32 cellular contexts compared by ENCODE assay signal in genomic region chr9:98406469-98406868, GRCh38.
"Had no signal": no experiment of that assay in that cellular context is flagged by ENCODE, and none has a peak within 500 bp of the region (broad histone marks: within the 10 kb centered on the region; RNA-seq: fewer than 3 reads in every experiment).

No MANE protein-coding gene starts in this region.

- H3K4me1 ChIP-seq: ascending aorta had no signal

- H3K27me3 ChIP-seq: ascending aorta, cardiac muscle cell had no signal

- ATAC-seq: activated CD8-positive, alpha-beta T cell treated with anti-CD3 and anti-CD28 coated beads for 36 hours; activated T-cell treated with anti-CD3 and anti-CD28 coated beads, Interleukin-2, amount 50 U/mL, for 72 hours; activated T-helper 17 cell treated with anti-CD3 and anti-CD28 coated beads, Interleukin-2, amount 50 U/mL, for 72 hours; Panc1 had no signal

- H3K9me3 Mint-ChIP-seq: activated CD4-positive, alpha-beta T cell treated with anti-CD3 and anti-CD28 coated beads, Interleukin-2, amount 10 ng/mL, durations not matched to agents 24 days and 14 days; activated CD8-positive, alpha-beta T cell treated with anti-CD3 and anti-CD28 coated beads for 36 hours; activated naive CD4-positive, alpha-beta T cell treated with anti-CD3 and anti-CD28 coated beads, Interleukin-2, amount 50 U/mL, for 24 hours; activated naive CD8-positive, alpha-beta T cell treated with anti-CD3 and anti-CD28 coated beads, Interleukin-2, amount 10 ng/mL, durations not matched to agents 7 days and 5 days; activated T-cell treated with anti-CD3 and anti-CD28 coated beads, Interleukin-2, amount 50 U/mL, for 72 hours; activated T-helper 17 cell treated with anti-CD3 and anti-CD28 coated beads, Interleukin-2, amount 50 U/mL, for 72 hours had no signal

- H3K4me3 Mint-ChIP-seq: activated CD4-positive, alpha-beta T cell treated with anti-CD3 and anti-CD28 coated beads, Interleukin-2, amount 10 ng/mL, durations not matched to agents 24 days and 14 days; activated CD8-positive, alpha-beta T cell treated with anti-CD3 and anti-CD28 coated beads for 36 hours; activated naive CD4-positive, alpha-beta T cell treated with anti-CD3 and anti-CD28 coated beads, Interleukin-2, amount 50 U/mL, for 24 hours; activated naive CD8-positive, alpha-beta T cell treated with anti-CD3 and anti-CD28 coated beads, Interleukin-2, amount 10 ng/mL, durations not matched to agents 7 days and 5 days; activated T-cell treated with anti-CD3 and anti-CD28 coated beads, Interleukin-2, amount 50 U/mL, for 72 hours; activated T-helper 17 cell treated with anti-CD3 and anti-CD28 coated beads, Interleukin-2, amount 50 U/mL, for 72 hours had no signal

- H3K27ac ChIP-seq: ascending aorta, cardiac muscle cell, KMS-11, SJCRH30, SK-N-MC, WERI-Rb-1 had no signal

- H3K4me3 ChIP-seq: ascending aorta, cardiac muscle cell, SJCRH30, SK-N-MC had no signal

- H3K9me3 ChIP-seq: ascending aorta, SJCRH30 had no signal

- H3K9ac ChIP-seq: KMS-11 had no signal

- H3K27me3 Mint-ChIP-seq: activated CD4-positive, alpha-beta T cell treated with anti-CD3 and anti-CD28 coated beads, Interleukin-2, amount 10 ng/mL, durations not matched to agents 24 days and 14 days had no signal

- DNase-seq: activated CD4-positive, alpha-beta T cell treated with anti-CD3 and anti-CD28 coated beads for 1 hour; activated CD4-positive, alpha-beta T cell treated with anti-CD3 and anti-CD28 coated beads, Interleukin-2, amount 10 ng/mL, durations not matched to agents 24 days and 14 days; activated CD4-positive, alpha-beta T cell treated with anti-CD3 and anti-CD28 coated beads, Interleukin-2, amount 50 U/mL, for 4 hours; activated CD4-positive, CD25-positive, alpha-beta regulatory T cell; activated CD8-positive, alpha-beta T cell treated with anti-CD3 and anti-CD28 coated beads for 36 hours; activated effector memory CD4-positive, alpha-beta T cell treated with anti-CD3 and anti-CD28 coated beads, Interleukin-2, amount 50 U/mL, for 16 hours; activated naive CD4-positive, alpha-beta T cell treated with Interleukin-2 at 50 U/mL for 16 hours; activated naive CD8-positive, alpha-beta T cell treated with anti-CD3 and anti-CD28 coated beads, Interleukin-2, amount 10 ng/mL, durations not matched to agents 7 days and 5 days; activated T-cell treated with anti-CD3 and anti-CD28 coated beads, Interleukin-2, amount 50 U/mL, for 1 hour; activated T-cell treated with anti-CD3 and anti-CD28 coated beads, Interleukin-2, amount 50 U/mL, for 72 hours; amygdala; cerebellar nuclear complex; NCI-H1092 treated with DMSO at 0.1 percent for 48 hours; NCI-H1417; NCI-H187; NCI-H2029 treated with DMSO at 0.1 percent for 48 hours; NCI-H2107; NCI-H2171; NCI-H510A; NCI-H526; NCI-H774; SHP77; SJCRH30; T1000; WERI-Rb-1 had no signal

- H3K36me3 Mint-ChIP-seq: activated naive CD4-positive, alpha-beta T cell treated with anti-CD3 and anti-CD28 coated beads, Interleukin-2, amount 50 U/mL, for 24 hours; activated naive CD8-positive, alpha-beta T cell treated with anti-CD3 and anti-CD28 coated beads, Interleukin-2, amount 10 ng/mL, durations not matched to agents 7 days and 5 days had no signal

- H3K4me2 ChIP-seq: KMS-11 had no signal

- H3K36me3 ChIP-seq: ascending aorta, cardiac muscle cell, SJCRH30 had no signal

- H3K4me1 Mint-ChIP-seq: activated naive CD4-positive, alpha-beta T cell treated with anti-CD3 and anti-CD28 coated beads, Interleukin-2, amount 50 U/mL, for 24 hours; activated T-helper 17 cell treated with anti-CD3 and anti-CD28 coated beads, Interleukin-2, amount 50 U/mL, for 72 hours had no signal

- H3K27ac Mint-ChIP-seq: activated CD4-positive, alpha-beta T cell treated with anti-CD3 and anti-CD28 coated beads, Interleukin-2, amount 10 ng/mL, durations not matched to agents 24 days and 14 days; activated CD8-positive, alpha-beta T cell treated with anti-CD3 and anti-CD28 coated beads for 36 hours; activated naive CD4-positive, alpha-beta T cell treated with anti-CD3 and anti-CD28 coated beads, Interleukin-2, amount 50 U/mL, for 24 hours; activated naive CD8-positive, alpha-beta T cell treated with anti-CD3 and anti-CD28 coated beads, Interleukin-2, amount 10 ng/mL, durations not matched to agents 7 days and 5 days; activated T-cell treated with anti-CD3 and anti-CD28 coated beads, Interleukin-2, amount 50 U/mL, for 72 hours; activated T-helper 17 cell treated with anti-CD3 and anti-CD28 coated beads, Interleukin-2, amount 50 U/mL, for 72 hours had no signal
